Comparison of ENCODE assay signal across 20 cellular contexts in genomic region chr3:52059781-52060180, GRCh38.
"Had no signal": no experiment of that assay in that cellular context is flagged by ENCODE, and none has a peak within 500 bp of the region (broad histone marks: within the 10 kb centered on the region; RNA-seq: fewer than 3 reads in every experiment).

No MANE protein-coding gene starts in this region.

- H3K27me3 ChIP-seq: adrenal gland, gastrocnemius medialis, heart left ventricle, pancreas, sigmoid colon, tibial artery, vagina had no signal

- H3K4me3 ChIP-seq: adrenal gland, coronary artery, gastrocnemius medialis, heart left ventricle, lower lobe of right lung, pancreas, sigmoid colon, tibial artery, vagina had no signal

- H3K9me3 ChIP-seq: adrenal gland, gastrocnemius medialis, heart left ventricle, lower lobe of right lung, pancreas, sigmoid colon, tibial artery, vagina had no signal

- FAIRE-seq: pancreas had no signal

- H3K27ac ChIP-seq: adrenal gland, coronary artery, gastrocnemius medialis, heart left ventricle, lower lobe of right lung, pancreas, sigmoid colon, tibial artery, vagina had no signal

- H3K36me3 ChIP-seq: adrenal gland, gastrocnemius medialis, heart left ventricle, lower lobe of right lung, pancreas, sigmoid colon, tibial artery, vagina had no signal

- ATAC-seq: gastrocnemius medialis; heart left ventricle; left colon; lower lobe of right lung; pancreas; stimulated activated effector memory CD8-positive, alpha-beta T cell treated with anti-CD3 and anti-CD28 coated beads, Interleukin-12 subunit alpha, Interleukin-12 subunit beta, amount 100 ng/mL, for 72 hours had no signal

- DNase-seq: activated B cell treated with CpG ODN at 0.5 μM for 24 hours; activated CD4-positive, alpha-beta T cell treated with anti-CD3 and anti-CD28 coated beads, Interleukin-2, amount 50 U/mL, for 1 hour; activated naive CD4-positive, alpha-beta T cell treated with anti-CD3 and anti-CD28 coated beads for 36 hours; activated T-cell treated with anti-CD3 and anti-CD28 coated beads for 4 hours; adrenal gland; caudate nucleus; effector CD4-positive, alpha-beta T cell; gastrocnemius medialis; heart left ventricle; left colon; lower lobe of right lung; midbrain; pancreas; sigmoid colon; stimulated activated CD4-positive, alpha-beta T cell treated with anti-CD3 and anti-CD28 coated beads, Interleukin-2, amount 100 ng/mL, for 24 hours; SW 1271; tibial artery had no signal
